ENCODE assay signal across 14 cellular contexts in genomic region chr20:25038103-25038410, GRCh38. TPM values are rescaled to one million over a fixed set of nuclear protein-coding genes. Genes with fewer than 3 reads are reported as not detected.
A peak's percentile ranks its signal among the peaks of the same experiment; 100 is the strongest.
DNase-seq lines count a peak whose midpoint lies in the region; ATAC-seq, FAIRE-seq and TF ChIP-seq lines count a peak whose summit lies in the region.
"Had no signal": no experiment of that assay in that cellular context is flagged by ENCODE, and none has a peak within 500 bp of the region (broad histone marks: within the 10 kb centered on the region; RNA-seq: fewer than 3 reads in every experiment).

No MANE protein-coding gene starts in this region.

- TF ChIP-seq CTCF in A549 (IDR thresholded peaks at IDR 0.05) (no peak), MM.1S (IDR thresholded peaks at IDR 0.05; ENCODE audit: low read length) (no peak), parathyroid adenoma (IDR thresholded peaks at IDR 0.05) (no peak), PC-9 (conservative IDR thresholded peaks at IDR 0.05) (no peak)

- no peak overlapping the region for H2AFZ ChIP-seq in MM.1S (ENCODE audit: low read length)
- peak overlapping the region; percentile 26 for H2AFZ ChIP-seq in parathyroid adenoma
- H2AFZ ChIP-seq in PC-9: no peak overlapping the region

- H3K9ac ChIP-seq in MM.1S (ENCODE audit: low read length) (no peak overlapping the region), parathyroid adenoma (no peak overlapping the region)

- peaks cover 85% of the 10 kb centered on the region for H3K79me2 ChIP-seq in MM.1S (ENCODE audit: low read length)
- peaks cover 24% of the 10 kb centered on the region for H3K79me2 ChIP-seq in parathyroid adenoma
- no peaks in the 10 kb centered on the region for H3K79me2 ChIP-seq in PC-9 (ENCODE audit: low read depth)

- H3K4me1 ChIP-seq in A549 (no peaks in the 10 kb centered on the region), MM.1S (ENCODE audit: low read length) (peaks cover 41% of the 10 kb centered on the region), parathyroid adenoma (peaks cover 59% of the 10 kb centered on the region), PC-9 (replicated peaks; ENCODE audit: insufficient read depth) (peaks cover 11% of the 10 kb centered on the region; the same call in 1 of the 2 replicates)

- H4K20me1 ChIP-seq in MM.1S (ENCODE audit: insufficient read depth, low read length) (no peaks in the 10 kb centered on the region), PC-9 (ENCODE audit: insufficient read depth) (no peaks in the 10 kb centered on the region)

- H3K27me3 ChIP-seq in MM.1S (replicated peaks; ENCODE audit: insufficient read depth, low read length) (no peaks in the 10 kb centered on the region), parathyroid adenoma (ENCODE audit: control insufficient read depth, insufficient read depth, low read length) (no peaks in the 10 kb centered on the region), PC-9 (ENCODE audit: insufficient read depth, low read depth) (no peaks in the 10 kb centered on the region)

- H3K4me3 ChIP-seq in A549: no peak overlapping the region
- no peak overlapping the region for H3K4me3 ChIP-seq in MM.1S (ENCODE audit: low read length)
- no peak overlapping the region for H3K4me3 ChIP-seq in parathyroid adenoma (ENCODE audit: low read depth, low read length)
- no peak overlapping the region for H3K4me3 ChIP-seq in PC-9

- H3K4me2 ChIP-seq in A549: no peak overlapping the region
- H3K4me2 ChIP-seq in MM.1S (ENCODE audit: low read depth, low read length): peak overlapping the region; percentile 81; the same call in 1 of the 2 replicates
- no peak overlapping the region for H3K4me2 ChIP-seq in parathyroid adenoma (ENCODE audit: low read length)
- no peak overlapping the region for H3K4me2 ChIP-seq in PC-9

- H3K9me3 ChIP-seq in A549 (no peaks in the 10 kb centered on the region), MM.1S (replicated peaks; ENCODE audit: insufficient read depth, low read length) (no peaks in the 10 kb centered on the region), parathyroid adenoma (ENCODE audit: control insufficient read depth, low read length) (no peaks in the 10 kb centered on the region), PC-9 (ENCODE audit: insufficient read depth, low read depth) (no peaks in the 10 kb centered on the region)

- WGBS in A549 (ENCODE audit: missing lambda C conversion rate): 90% methylated on average over 3 of the region's 3 CpGs

- ATAC-seq in A549 (no peak), sciatic nerve (no peak)

- intact Hi-C loops in PC-9 (cut with micrococcal nuclease; ENCODE audit: unreplicated experiment): no loop called here
- intact Hi-C loops in sciatic nerve (cut with DNase I): no loop called here

- H3K36me3 ChIP-seq in MM.1S (replicated peaks; ENCODE audit: insufficient read depth, low read length) (no peaks in the 10 kb centered on the region), parathyroid adenoma (ENCODE audit: control insufficient read depth, insufficient read depth, low read length) (no peaks in the 10 kb centered on the region), PC-9 (ENCODE audit: low read depth) (no peaks in the 10 kb centered on the region)

- CTCF ChIA-PET in A549 (lab: Yijun Ruan, JAX) (interaction anchor here (0.9 to 2.0 kb wide), 2 partner anchors 19 to 44 kb away, joined by 3 to 6 read pairs; no protein-coding TSS in a partner anchor), PC-9 (lab: Charles Lee) (no interaction called here)

- no peak for DNase-seq in A549 (ENCODE audit: low read depth in 1 of 2, low spot score in 1 of 2)
- no peak for DNase-seq in MM.1S
- DNase-seq in fibroblast of peridontal ligament (ENCODE audit: extremely low read depth): peak; percentile 55
- no peak for DNase-seq in PC-9
- DNase-seq in stimulated activated CD8-positive, alpha-beta memory T cell treated with anti-CD3 and anti-CD28 coated beads, Interleukin-4, amount 100 ng/mL, for 48 hours: no peak
- DNase-seq in occipital lobe (lab: John Stamatoyannopoulos, UW): no peak
- DNase-seq in sciatic nerve (ENCODE audit: low spot score): no peak
- DNase-seq: midbrain; NCI-H1092; NCI-H774; stimulated activated CD4-positive, alpha-beta T cell treated with anti-CD3 and anti-CD28 coated beads, Interleukin-1b, Interleukin-23, amount 100 ng/mL, for 48 hours had no signal

- no peak for TF ChIP-seq EP300 in A549 (IDR thresholded peaks at IDR 0.05)

- BruUV-seq in PC-9 (replicated peaks; lab: Mats Ljungman, UMichigan): no TSS peak

- no peaks in the 10 kb centered on the region for H3K9me2 ChIP-seq in MM.1S (replicated peaks; ENCODE audit: insufficient read depth, low read length)
- no peaks in the 10 kb centered on the region for H3K9me2 ChIP-seq in PC-9 (ENCODE audit: insufficient read depth)

- no peak for FAIRE-seq in A549 (lab: Jason Lieb, UNC)
- FAIRE-seq: urothelium cell line had no signal

- no peak overlapping the region for H3K27ac ChIP-seq in A549
- H3K27ac ChIP-seq in MM.1S (ENCODE audit: low read length): peak overlapping the region; percentile 66; the same call in 1 of the 2 replicates
- H3K27ac ChIP-seq in parathyroid adenoma: peak overlapping the region; percentile 59
- no peak overlapping the region for H3K27ac ChIP-seq in PC-9

- no peak for TF ChIP-seq RAD21 in A549 (conservative IDR thresholded peaks at IDR 0.05 in 1 of 2, IDR thresholded peaks at IDR 0.05 in 1 of 2)

- POLR2A ChIA-PET in A549 (lab: Yijun Ruan, JAX) (no interaction called here), PC-9 (lab: Charles Lee; ENCODE audit: unreplicated experiment) (no interaction called here)

- H3F3A ChIP-seq in MM.1S (ENCODE audit: insufficient read depth, low read length): peaks cover 16% of the 10 kb centered on the region
- peaks cover 7% of the 10 kb centered on the region; the same call in 1 of the 2 replicates for H3F3A ChIP-seq in PC-9 (ENCODE audit: insufficient read depth, low read depth)

- no peak for TF ChIP-seq POLR2A in A549 (IDR thresholded peaks at IDR 0.05; ENCODE audit: low read length)

TF ChIP-seq in A549, 52 proteins besides CTCF, POLR2A, EP300 and RAD21:
- TF ChIP-seq MAFK (IDR thresholded peaks at IDR 0.05; ENCODE audit: partially characterized antibody): peak; percentile 28
- TF ChIP-seq TFCP2L1 (CRISPR knock-in tag; IDR thresholded peaks at IDR 0.05): no peak
- no peak for TF ChIP-seq ZNF302 (CRISPR knock-in tag; IDR thresholded peaks at IDR 0.05)
- no peak for TF ChIP-seq EHMT2 (IDR thresholded peaks at IDR 0.05; ENCODE audit: low read depth)

RNA-seq across cellular contexts. Expression of gene ACSS1, which starts 19.9 kb away (rescaled TPM):
- polyA plus RNA-seq in A549 (2011; rRNA removed): 7.2 and 8.5 TPM in 2 replicates
- polyA plus RNA-seq in A549 (2012; cell fraction: cytosol; rRNA removed): 9.8 and 12.0 TPM in 2 replicates
- 23.9 and 27.6 TPM in 2 replicates for polyA plus RNA-seq in A549 (2012; cell fraction: nucleus; rRNA removed)
- polyA plus RNA-seq in A549 (2017; fragmentation: RNase III; extraction: RNeasy Plus Mini Kit Qiagen cat#74134 plus additional on column Dnase treatment): 7.6 to 8.1 TPM (median 7.6 TPM) in 3 replicates
- 14.7 TPM in 2 replicates for polyA minus RNA-seq in A549 (2011; rRNA and poly(A)+ RNA removed)
- total RNA-seq in PC-9 (2021): 12.8 and 12.9 TPM in 2 replicates
- total RNA-seq in occipital lobe: 3.7 TPM
- 27.4 TPM for total RNA-seq in sciatic nerve

RNA-seq across cellular contexts. Expression of gene VSX1, which starts 43.9 kb away (rescaled TPM):
- polyA plus RNA-seq in A549 (2011; rRNA removed) (2.9 and 3.6 TPM in 2 replicates), A549 (2017; fragmentation: RNase III; extraction: RNeasy Plus Mini Kit Qiagen cat#74134 plus additional on column Dnase treatment) (0.52 to 1.2 TPM (median 0.77 TPM) in 3 replicates)
- 0.65 TPM in 2 replicates for polyA plus RNA-seq in A549 (2012; cell fraction: cytosol; rRNA removed)
- polyA plus RNA-seq in A549 (2012; cell fraction: nucleus; rRNA removed): 0.51 and 0.58 TPM in 2 replicates
- 1.8 and 2.4 TPM in 2 replicates for polyA minus RNA-seq in A549 (2011; rRNA and poly(A)+ RNA removed)
- total RNA-seq in PC-9 (2021) (0.65 and 1.5 TPM in 2 replicates), occipital lobe (not detected), sciatic nerve (not detected)
- total RNA-seq: T-helper 1 cell treated with Interleukin-12 subunit alpha and Interleukin-12 subunit beta and Interleukin-4 antibody, amounts not matched to agents 30 ng/mL and 1 ng/mL, for 36 hours had no signal

RNA-seq across cellular contexts. Expression of gene APMAP, which starts 45.5 kb away (rescaled TPM):
- polyA plus RNA-seq in A549 (2011; rRNA removed) (113 and 118 TPM in 2 replicates), A549 (2017; fragmentation: RNase III; extraction: RNeasy Plus Mini Kit Qiagen cat#74134 plus additional on column Dnase treatment) (137 to 141 TPM (median 139 TPM) in 3 replicates)
- 83.8 and 86.7 TPM in 2 replicates for polyA plus RNA-seq in A549 (2012; cell fraction: cytosol; rRNA removed)
- 100 and 130 TPM in 2 replicates for polyA plus RNA-seq in A549 (2012; cell fraction: nucleus; rRNA removed)
- 42.3 and 45.4 TPM in 2 replicates for polyA minus RNA-seq in A549 (2011; rRNA and poly(A)+ RNA removed)
- total RNA-seq in PC-9 (2021) (96.6 and 103 TPM in 2 replicates), occipital lobe (60.7 TPM), sciatic nerve (47.3 TPM)

Comparison
In these comparisons a context has a peak if more than half of its experiments do, and no peak if none do; other contexts are left out.
1. H3K27ac ChIP-seq: peak in MM.1S (single experiment) and parathyroid adenoma (single experiment); none in A549 (0 of 2) and PC-9 (single experiment).